In the genomic region with DNA sequence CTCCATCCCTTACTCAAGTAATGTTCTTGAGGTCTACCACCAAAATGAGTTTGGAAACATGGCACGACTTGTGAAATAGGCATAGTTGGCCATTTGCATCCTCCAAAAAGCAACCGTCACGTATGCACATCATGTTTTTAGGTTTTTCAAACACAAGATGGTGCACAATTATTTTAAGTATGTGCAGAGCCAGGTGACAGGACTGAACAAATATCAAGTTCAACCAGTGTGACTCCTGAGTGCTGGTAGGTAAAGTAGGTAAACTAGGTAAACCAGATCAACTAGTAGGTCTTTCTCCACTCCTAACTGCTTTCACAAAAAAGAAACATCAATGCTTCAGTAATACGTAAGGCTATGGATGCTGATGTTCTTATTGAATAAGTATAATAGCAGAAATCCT, we compare ENCODE assay signal across 1 cellular context.
TF ChIP-seq lines count a peak whose summit lies in the region.

No MANE protein-coding gene starts in this region.

TF ChIP-seq in K562, 482 proteins besides CTCF, POLR2A, EP300 and RAD21:
- TF ChIP-seq, protein P1, sequence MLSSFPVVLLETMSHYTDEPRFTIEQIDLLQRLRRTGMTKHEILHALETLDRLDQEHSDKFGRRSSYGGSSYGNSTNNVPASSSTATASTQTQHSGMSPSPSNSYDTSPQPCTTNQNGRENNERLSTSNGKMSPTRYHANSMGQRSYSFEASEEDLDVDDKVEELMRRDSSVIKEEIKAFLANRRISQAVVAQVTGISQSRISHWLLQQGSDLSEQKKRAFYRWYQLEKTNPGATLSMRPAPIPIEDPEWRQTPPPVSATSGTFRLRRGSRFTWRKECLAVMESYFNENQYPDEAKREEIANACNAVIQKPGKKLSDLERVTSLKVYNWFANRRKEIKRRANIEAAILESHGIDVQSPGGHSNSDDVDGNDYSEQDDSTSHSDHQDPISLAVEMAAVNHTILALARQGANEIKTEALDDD (IDR thresholded peaks at IDR 0.05) = peak; percentile 75
- no peak for TF ChIP-seq TOE1 (IDR thresholded peaks at IDR 0.05; ENCODE audit: borderline replicate concordance)
- no peak for TF ChIP-seq TOE1 (CRISPR knock-in tag; IDR thresholded peaks at IDR 0.05; ENCODE audit: borderline replicate concordance, low read depth)
- no peak for TF ChIP-seq ATF4 (CRISPR knock-in tag; IDR thresholded peaks at IDR 0.05)
